Comparison of ENCODE assay signal across 19 cellular contexts in genomic region chr17:57453841-57454240, GRCh38.
"Had no signal": no experiment of that assay in that cellular context is flagged by ENCODE, and none has a peak within 500 bp of the region (broad histone marks: within the 10 kb centered on the region; RNA-seq: fewer than 3 reads in every experiment).

No MANE protein-coding gene starts in this region.

- DNase-seq: activated CD4-positive, alpha-beta memory T cell treated with anti-CD3 and anti-CD28 coated beads for 36 hours; activated CD4-positive, alpha-beta T cell treated with anti-CD3 and anti-CD28 coated beads for 36 hours; activated CD8-positive, alpha-beta memory T cell treated with anti-CD3 and anti-CD28 coated beads, Interleukin-2, amount 50 U/mL, for 4 hours; activated gamma-delta T cell; activated T-cell treated with anti-CD3 and anti-CD28 coated beads, Interleukin-2, amount 50 U/mL, for 48 hours; amygdala; body of pancreas; central memory CD4-positive, alpha-beta T cell; effector CD8-positive, alpha-beta T cell; foreskin keratinocyte; left cardiac atrium; lower lobe of right lung; ovary; stomach; T-helper 2 cell; testis had no signal

- H2AFZ ChIP-seq: neural progenitor cell had no signal

- H3K4me3 Mint-ChIP-seq: activated CD4-positive, alpha-beta memory T cell treated with anti-CD3 and anti-CD28 coated beads for 36 hours; activated CD4-positive, alpha-beta T cell treated with anti-CD3 and anti-CD28 coated beads for 36 hours; mesothelial cell of epicardium; neural progenitor cell had no signal

- H3K9me3 ChIP-seq: body of pancreas, lower lobe of right lung, ovary, stomach, testis had no signal

- H3K9ac ChIP-seq: neural progenitor cell had no signal

- H3K4me3 ChIP-seq: body of pancreas, lower lobe of right lung, neural progenitor cell, ovary, stomach, testis had no signal

- H3K27ac ChIP-seq: body of pancreas, foreskin keratinocyte, lower lobe of right lung, neural progenitor cell, stomach had no signal

- H3K4me2 ChIP-seq: neural progenitor cell had no signal

- ATAC-seq: activated CD4-positive, alpha-beta T cell treated with anti-CD3 and anti-CD28 coated beads for 36 hours; body of pancreas; foreskin keratinocyte; left cardiac atrium; lower lobe of right lung; sciatic nerve had no signal

- H3K27me3 Mint-ChIP-seq: activated CD4-positive, alpha-beta memory T cell treated with anti-CD3 and anti-CD28 coated beads for 36 hours; activated CD4-positive, alpha-beta T cell treated with anti-CD3 and anti-CD28 coated beads for 36 hours had no signal

- H3K4me1 ChIP-seq: body of pancreas, foreskin keratinocyte had no signal

- H3K36me3 ChIP-seq: lower lobe of right lung, neural progenitor cell, ovary, stomach had no signal

- H3K27ac Mint-ChIP-seq: mesothelial cell of epicardium had no signal

- H3K27me3 ChIP-seq: body of pancreas, foreskin keratinocyte, neural progenitor cell, ovary, stomach, testis had no signal
